10 cellular contexts compared by ENCODE assay signal in the genomic region with DNA sequence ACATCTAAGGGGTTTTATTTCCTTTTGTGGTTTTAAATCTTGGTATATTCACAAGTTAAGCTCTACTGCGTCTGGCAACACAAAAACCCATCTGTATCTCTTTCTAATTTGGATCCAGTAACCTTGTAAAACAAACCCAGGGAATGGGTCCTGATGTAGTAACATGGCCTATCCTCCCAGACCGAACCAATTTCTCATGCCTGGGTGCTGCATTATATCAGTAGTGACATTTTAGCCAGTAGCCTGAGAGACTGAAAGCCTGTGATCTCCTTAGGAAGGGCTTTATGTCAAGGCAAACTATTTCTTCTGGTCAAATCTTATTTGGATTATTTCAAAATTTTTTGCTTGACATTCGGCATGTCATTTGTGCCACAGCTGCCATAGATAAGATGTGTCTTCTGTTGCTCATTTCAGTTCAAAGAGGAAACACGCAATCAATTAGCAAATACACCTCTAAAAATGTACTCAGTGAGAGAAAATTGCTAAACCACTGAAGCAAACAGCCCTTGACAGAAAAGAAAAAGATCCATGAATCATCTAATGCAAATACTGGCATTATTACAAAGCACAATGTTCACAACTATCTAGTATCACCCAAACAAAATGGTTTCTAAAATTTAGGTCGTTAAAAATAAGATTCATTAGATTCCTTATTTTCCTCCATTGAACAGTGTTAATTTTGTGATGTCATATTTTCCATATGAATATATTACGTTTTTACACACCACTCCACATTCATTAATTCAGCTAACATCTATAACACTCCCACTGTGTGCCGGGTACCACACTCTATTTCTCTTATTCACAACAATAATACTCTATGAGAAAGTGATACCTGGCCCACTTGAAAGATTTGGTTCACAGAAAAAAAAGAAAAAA. TPM values are rescaled to one million over a fixed set of nuclear protein-coding genes. Genes with fewer than 3 reads are reported as not detected.
DNase-seq lines count a peak whose midpoint lies in the region; ATAC-seq, FAIRE-seq and TF ChIP-seq lines count a peak whose summit lies in the region.
"Had no signal": no experiment of that assay in that cellular context is flagged by ENCODE, and none has a peak within 500 bp of the region (broad histone marks: within the 10 kb centered on the region; RNA-seq: fewer than 3 reads in every experiment).

No MANE protein-coding gene starts in this region.

- peak; percentile 55 for FAIRE-seq in RCC 7860 (lab: Jason Lieb, UNC)

- H3K9me3 Mint-ChIP-seq in activated T-cell treated with anti-CD3 and anti-CD28 coated beads, Interleukin-2, amount 50 U/mL, for 72 hours: no peaks in the 10 kb centered on the region

- H3K27me3 ChIP-seq in hepatocyte (no peaks in the 10 kb centered on the region), tibial artery (no peaks in the 10 kb centered on the region)

- H3K27me3 Mint-ChIP-seq in activated T-cell treated with anti-CD3 and anti-CD28 coated beads, Interleukin-2, amount 50 U/mL, for 72 hours (ENCODE audit: low read depth): no peaks in the 10 kb centered on the region

- H3K4me3 ChIP-seq in hepatocyte: no peak overlapping the region
- no peak overlapping the region for H3K4me3 ChIP-seq in tibial artery
- H3K4me3 ChIP-seq: lung had no signal

- peaks cover 87% of the 10 kb centered on the region for H3K79me2 ChIP-seq in hepatocyte

- H4K20me1 ChIP-seq in hepatocyte (ENCODE audit: insufficient read depth, poor library complexity, severe bottlenecking): peaks cover 66% of the 10 kb centered on the region

- no peaks in the 10 kb centered on the region for H3K9me2 ChIP-seq in hepatocyte (replicated peaks; ENCODE audit: insufficient read depth)

- H3K4me3 Mint-ChIP-seq in activated T-cell treated with anti-CD3 and anti-CD28 coated beads, Interleukin-2, amount 50 U/mL, for 72 hours: peak overlapping the region in 1 of 2 donors; percentile 47

- H3K27ac ChIP-seq in hepatocyte (peak overlapping the region; percentile 94), tibial artery (peak overlapping the region; percentile 98 to 100)
- H3K27ac ChIP-seq: KMS-11 had no signal

- DNase-seq in activated T-cell treated with anti-CD3 and anti-CD28 coated beads, Interleukin-2, amount 50 U/mL, for 72 hours: no peak
- no peak for DNase-seq in activated T-cell treated with anti-CD3 and anti-CD28 coated beads for 4 hours
- no peak for DNase-seq in RCC 7860 (ENCODE audit: low spot score)
- no peak for DNase-seq in hepatocyte (ENCODE audit: low spot score)
- no peak for DNase-seq in tibial artery
- no peak for DNase-seq in head of caudate nucleus
- no peak for DNase-seq in SHP77 (lab: John Stamatoyannopoulos, UW)
- DNase-seq in activated T-cell treated with anti-CD3 and anti-CD28 coated beads, Interleukin-2, amount 50 U/mL, for 1 hour: no peak

- peaks cover 0 to 2% of the 10 kb centered on the region in 2 donors for H3K36me3 Mint-ChIP-seq in activated T-cell treated with anti-CD3 and anti-CD28 coated beads, Interleukin-2, amount 50 U/mL, for 72 hours (ENCODE audit: insufficient read depth in 2 of 2)

- no peak overlapping the region for H2AFZ ChIP-seq in hepatocyte

- 62% methylated on average over 7 of the region's 7 CpGs for WGBS in hepatocyte (ENCODE audit: low lambda C conversion rate, missing lambda C conversion rate)

- H3K36me3 ChIP-seq in hepatocyte (replicated peaks; ENCODE audit: insufficient read depth, low read depth) (no peaks in the 10 kb centered on the region), tibial artery (no peaks in the 10 kb centered on the region)

- H3K4me2 ChIP-seq in hepatocyte: peak overlapping the region; percentile 79
- H3K4me2 ChIP-seq: KMS-11 had no signal

- TF ChIP-seq CTCF in hepatocyte (IDR thresholded peaks at IDR 0.05; ENCODE audit: poor library complexity) (no peak), tibial artery (IDR thresholded peaks at IDR 0.05) (no peak)

- peaks cover 61% of the 10 kb centered on the region for H3K4me1 Mint-ChIP-seq in activated T-cell treated with anti-CD3 and anti-CD28 coated beads, Interleukin-2, amount 50 U/mL, for 72 hours (ENCODE audit: low read depth)

- H3K9me3 ChIP-seq in hepatocyte (ENCODE audit: low read depth) (no peaks in the 10 kb centered on the region), tibial artery (no peaks in the 10 kb centered on the region)

- intact Hi-C loops in tibial artery (cut with DNase I; ENCODE audit: low total_unique reads): no loop called here
- intact Hi-C loops in head of caudate nucleus (cut with DNase I): no loop called here

- H3K4me1 ChIP-seq in hepatocyte (ENCODE audit: insufficient read depth) (peaks cover 49% of the 10 kb centered on the region), tibial artery (peaks cover 0 to 84% (median 53%) of the 10 kb centered on the region in 4 donors)

- no peak for ATAC-seq in activated T-cell treated with anti-CD3 and anti-CD28 coated beads, Interleukin-2, amount 50 U/mL, for 72 hours (replicated peaks in 1 of 2)

- peak overlapping the region; percentile 63 for H3K27ac Mint-ChIP-seq in activated T-cell treated with anti-CD3 and anti-CD28 coated beads, Interleukin-2, amount 50 U/mL, for 72 hours

RNA-seq across cellular contexts. Expression of a gene that starts 4.0 kb away (rescaled TPM):
- 10 to 100 TPM; 31.6 to 51.0 TPM for total RNA-seq in activated T-cell treated with anti-CD3 and anti-CD28 coated beads, Interleukin-2, amount 50 U/mL, for 72 hours
- total RNA-seq in hepatocyte: 201 and 234 TPM in 2 replicates
- 153 and 174 TPM in 2 replicates for polyA plus RNA-seq in hepatocyte

RNA-seq across cellular contexts. Expression of a gene that starts 55.0 kb away (rescaled TPM):
- 1 to 10 TPM in 1 of 2 donors, under 1 TPM in 1; 0.67 to 2.8 TPM for total RNA-seq in activated T-cell treated with anti-CD3 and anti-CD28 coated beads, Interleukin-2, amount 50 U/mL, for 72 hours
- 94.4 and 106 TPM in 2 replicates for total RNA-seq in hepatocyte
- 178 and 222 TPM in 2 replicates for polyA plus RNA-seq in hepatocyte

Comparison
In these comparisons a context has a peak if more than half of its experiments do, and no peak if none do; other contexts are left out.
1. RNA of a gene that starts 55.0 kb away (total RNA-seq): 94.4 to 106 TPM in hepatocyte; 0.67 to 2.8 TPM in activated T-cell treated with anti-CD3 and anti-CD28 coated beads, Interleukin-2, amount 50 U/mL, for 72 hours; every median in the first group is over 10 times any median in the second.